Comparison of ENCODE assay signal across 1 cellular context in genomic region chr16:86363836-86364618, GRCh38.
TF ChIP-seq lines count a peak whose summit lies in the region.

No MANE protein-coding gene starts in this region.

TF ChIP-seq in HEK293, 187 proteins besides CTCF, POLR2A, EP300 and RAD21 (continued from another document and continues in another):
- TF ChIP-seq ZNF239 (tag by site-specific recombination; IDR thresholded peaks at IDR 0.05) (no peak), SP7 (tag by site-specific recombination; IDR thresholded peaks at IDR 0.05) (peak; percentile 88), WT1 (tag by site-specific recombination; IDR thresholded peaks at IDR 0.05) (peak; percentile 88), ZNF354C (tag by site-specific recombination; IDR thresholded peaks at IDR 0.05; ENCODE audit: borderline replicate concordance, low read depth) (no peak), OSR2 (tag by site-specific recombination; IDR thresholded peaks at IDR 0.05) (peak; percentile 95), GLI2 (tag by site-specific recombination; IDR thresholded peaks at IDR 0.05; ENCODE audit: borderline replicate concordance, low read depth) (peak; percentile 26; the same call in 1 of the 2 replicates), ZNF169 (tag by site-specific recombination; IDR thresholded peaks at IDR 0.05) (no peak), SCRT2 (tag by site-specific recombination; IDR thresholded peaks at IDR 0.05) (peak; percentile 81), PRDM10 (tag by site-specific recombination; IDR thresholded peaks at IDR 0.05) (peak; percentile 95), ZNF624 (tag by site-specific recombination; IDR thresholded peaks at IDR 0.05) (no peak), ZNF416 (tag by site-specific recombination; IDR thresholded peaks at IDR 0.05) (no peak), ZNF423 (tag by site-specific recombination; IDR thresholded peaks at IDR 0.05) (peak; percentile 56; the same call in 1 of the 2 replicates), ZNF404 (tag by site-specific recombination; IDR thresholded peaks at IDR 0.05) (no peak), KLF7 (tag by site-specific recombination; IDR thresholded peaks at IDR 0.05; ENCODE audit: borderline replicate concordance) (no peak; the same call in 1 of the 2 replicates), ZNF211 (tag by site-specific recombination; IDR thresholded peaks at IDR 0.05; ENCODE audit: low read depth) (no peak), ZNF121 (tag by site-specific recombination; IDR thresholded peaks at IDR 0.05) (no peak), ZFP3 (tag by site-specific recombination; IDR thresholded peaks at IDR 0.05; ENCODE audit: low read depth) (no peak), AEBP2 (tag by site-specific recombination; IDR thresholded peaks at IDR 0.05; ENCODE audit: borderline replicate concordance) (no peak), ZNF24 (tag by site-specific recombination; IDR thresholded peaks at IDR 0.05) (no peak; the same call in 1 of the 2 replicates), ZBTB48 (tag by site-specific recombination; IDR thresholded peaks at IDR 0.05) (no peak), ZNF777 (tag by site-specific recombination; IDR thresholded peaks at IDR 0.05; ENCODE audit: borderline replicate concordance) (no peak), OVOL3 (tag by site-specific recombination; IDR thresholded peaks at IDR 0.05) (no peak), SP3 (tag by site-specific recombination; IDR thresholded peaks at IDR 0.05) (no peak), HOXC10 (CRISPR knock-in tag; IDR thresholded peaks at IDR 0.05) (no peak), ZBTB49 (tag by site-specific recombination; IDR thresholded peaks at IDR 0.05; ENCODE audit: low read depth) (0 out of 2 replicates have a peak, but pooled peaks have one; percentile 11), ZBTB1 (tag by site-specific recombination; IDR thresholded peaks at IDR 0.05) (no peak), KLF9 (tag by site-specific recombination; IDR thresholded peaks at IDR 0.05; ENCODE audit: low read depth) (no peak), GFI1B (tag by site-specific recombination; IDR thresholded peaks at IDR 0.05) (no peak), ZNF645 (tag by site-specific recombination; IDR thresholded peaks at IDR 0.05) (no peak), ZNF155 (tag by site-specific recombination; IDR thresholded peaks at IDR 0.05) (no peak), ZNF660 (tag by site-specific recombination; IDR thresholded peaks at IDR 0.05) (no peak), ZNF146 (tag by site-specific recombination; IDR thresholded peaks at IDR 0.05) (no peak), ZNF510 (tag by site-specific recombination; IDR thresholded peaks at IDR 0.05; ENCODE audit: insufficient replicate concordance) (no peak), ZNF544 (tag by site-specific recombination; IDR thresholded peaks at IDR 0.05) (no peak), BCL11B (tag by site-specific recombination; IDR thresholded peaks at IDR 0.05; ENCODE audit: low read depth) (peak; percentile 36; the same call in 1 of the 2 replicates), ZNF23 (tag by site-specific recombination; IDR thresholded peaks at IDR 0.05; ENCODE audit: borderline replicate concordance) (no peak), ZNF701 (tag by site-specific recombination; IDR thresholded peaks at IDR 0.05) (no peak), ZNF10 (tag by site-specific recombination; IDR thresholded peaks at IDR 0.05) (no peak; the same call in 1 of the 2 replicates), ZNF266 (tag by site-specific recombination; IDR thresholded peaks at IDR 0.05; ENCODE audit: low read depth) (no peak), HOXA7 (CRISPR knock-in tag; IDR thresholded peaks at IDR 0.05; ENCODE audit: borderline replicate concordance) (no peak), ZNF366 (tag by site-specific recombination; conservative IDR thresholded peaks at IDR 0.05) (no peak), ZNF138 (tag by site-specific recombination; IDR thresholded peaks at IDR 0.05; ENCODE audit: borderline replicate concordance) (no peak), ZSCAN18 (tag by site-specific recombination; IDR thresholded peaks at IDR 0.05) (no peak), ZNF658 (tag by site-specific recombination; IDR thresholded peaks at IDR 0.05) (no peak), ZBTB11 (tag by site-specific recombination; conservative IDR thresholded peaks at IDR 0.05; ENCODE audit: low read depth) (no peak), ZNF791 (tag by site-specific recombination; IDR thresholded peaks at IDR 0.05) (no peak), ZNF221 (tag by site-specific recombination; IDR thresholded peaks at IDR 0.05; ENCODE audit: borderline replicate concordance) (no peak), MYNN (tag by site-specific recombination; IDR thresholded peaks at IDR 0.05; ENCODE audit: borderline replicate concordance) (no peak), ZNF391 (tag by site-specific recombination; IDR thresholded peaks at IDR 0.05; ENCODE audit: borderline replicate concordance, low read depth) (0 out of 2 replicates have a peak, but pooled peaks have one; percentile 38)
- TF ChIP-seq, protein P1, sequence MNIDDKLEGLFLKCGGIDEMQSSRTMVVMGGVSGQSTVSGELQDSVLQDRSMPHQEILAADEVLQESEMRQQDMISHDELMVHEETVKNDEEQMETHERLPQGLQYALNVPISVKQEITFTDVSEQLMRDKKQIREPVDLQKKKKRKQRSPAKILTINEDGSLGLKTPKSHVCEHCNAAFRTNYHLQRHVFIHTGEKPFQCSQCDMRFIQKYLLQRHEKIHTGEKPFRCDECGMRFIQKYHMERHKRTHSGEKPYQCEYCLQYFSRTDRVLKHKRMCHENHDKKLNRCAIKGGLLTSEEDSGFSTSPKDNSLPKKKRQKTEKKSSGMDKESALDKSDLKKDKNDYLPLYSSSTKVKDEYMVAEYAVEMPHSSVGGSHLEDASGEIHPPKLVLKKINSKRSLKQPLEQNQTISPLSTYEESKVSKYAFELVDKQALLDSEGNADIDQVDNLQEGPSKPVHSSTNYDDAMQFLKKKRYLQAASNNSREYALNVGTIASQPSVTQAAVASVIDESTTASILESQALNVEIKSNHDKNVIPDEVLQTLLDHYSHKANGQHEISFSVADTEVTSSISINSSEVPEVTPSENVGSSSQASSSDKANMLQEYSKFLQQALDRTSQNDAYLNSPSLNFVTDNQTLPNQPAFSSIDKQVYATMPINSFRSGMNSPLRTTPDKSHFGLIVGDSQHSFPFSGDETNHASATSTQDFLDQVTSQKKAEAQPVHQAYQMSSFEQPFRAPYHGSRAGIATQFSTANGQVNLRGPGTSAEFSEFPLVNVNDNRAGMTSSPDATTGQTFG (tag by site-specific recombination; IDR thresholded peaks at IDR 0.05; ENCODE audit: borderline replicate concordance): no peak
- TF ChIP-seq, protein P2, sequence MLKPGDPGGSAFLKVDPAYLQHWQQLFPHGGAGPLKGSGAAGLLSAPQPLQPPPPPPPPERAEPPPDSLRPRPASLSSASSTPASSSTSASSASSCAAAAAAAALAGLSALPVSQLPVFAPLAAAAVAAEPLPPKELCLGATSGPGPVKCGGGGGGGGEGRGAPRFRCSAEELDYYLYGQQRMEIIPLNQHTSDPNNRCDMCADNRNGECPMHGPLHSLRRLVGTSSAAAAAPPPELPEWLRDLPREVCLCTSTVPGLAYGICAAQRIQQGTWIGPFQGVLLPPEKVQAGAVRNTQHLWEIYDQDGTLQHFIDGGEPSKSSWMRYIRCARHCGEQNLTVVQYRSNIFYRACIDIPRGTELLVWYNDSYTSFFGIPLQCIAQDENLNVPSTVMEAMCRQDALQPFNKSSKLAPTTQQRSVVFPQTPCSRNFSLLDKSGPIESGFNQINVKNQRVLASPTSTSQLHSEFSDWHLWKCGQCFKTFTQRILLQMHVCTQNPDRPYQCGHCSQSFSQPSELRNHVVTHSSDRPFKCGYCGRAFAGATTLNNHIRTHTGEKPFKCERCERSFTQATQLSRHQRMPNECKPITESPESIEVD (tag by site-specific recombination; IDR thresholded peaks at IDR 0.05): peak; percentile 93
